16 cellular contexts compared by ENCODE assay signal in the genomic region with DNA sequence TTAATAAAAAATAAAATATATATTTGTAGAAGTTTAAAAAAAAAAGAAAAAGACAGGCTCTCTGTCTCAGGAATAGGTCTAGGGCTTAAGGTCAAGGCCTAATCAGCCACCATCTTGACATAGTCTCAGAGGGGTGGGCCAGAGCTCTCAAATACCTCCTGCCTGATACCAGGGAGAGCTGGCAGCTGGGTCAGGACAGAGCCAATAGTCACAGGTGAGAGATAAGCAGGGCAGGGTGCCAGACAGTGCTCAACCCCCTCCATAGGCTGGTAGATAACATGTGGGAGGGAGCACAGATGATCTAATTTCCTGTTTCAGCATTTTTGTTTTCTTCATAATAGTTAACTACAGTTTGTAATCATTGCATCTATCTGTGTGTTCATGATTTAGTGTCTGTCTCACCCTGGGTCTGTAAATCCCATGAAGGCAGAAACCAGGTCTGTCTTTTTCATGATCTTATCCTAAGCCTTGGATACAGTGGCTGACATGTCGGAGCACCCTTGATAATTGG.
"Had no signal": no experiment of that assay in that cellular context is flagged by ENCODE, and none has a peak within 500 bp of the region (broad histone marks: within the 10 kb centered on the region; RNA-seq: fewer than 3 reads in every experiment).

No MANE protein-coding gene starts in this region.

- H3K27ac ChIP-seq: coronary artery, gastroesophageal sphincter, left lung, psoas muscle, spleen, tibial artery, vagina, VCaP had no signal

- H3K9me3 ChIP-seq: left lung, psoas muscle, vagina had no signal

- H3K36me3 ChIP-seq: gastroesophageal sphincter, left lung, spleen, tibial artery, vagina had no signal

- H3K4me1 ChIP-seq: gastroesophageal sphincter, left lung, psoas muscle, spleen, tibial artery, vagina had no signal

- FAIRE-seq: keratinocyte had no signal

- H3K4me3 ChIP-seq: coronary artery, gastroesophageal sphincter, left lung, psoas muscle, spleen, tibial artery, vagina had no signal

- DNase-seq: activated CD8-positive, alpha-beta memory T cell treated with anti-CD3 and anti-CD28 coated beads, Interleukin-2, amount 50 U/mL, for 48 hours; activated CD8-positive, alpha-beta T cell treated with anti-CD3 and anti-CD28 coated beads, Interleukin-2, amount 10 ng/mL, durations not matched to agents 7 days and 5 days; effector memory CD4-positive, alpha-beta T cell; left lung; psoas muscle; spleen; stimulated activated CD4-positive, alpha-beta T cell treated with anti-CD3 and anti-CD28 coated beads, Interleukin-1b, Interleukin-23, amount 100 ng/mL, for 48 hours; tibial artery had no signal

- ATAC-seq: activated CD8-positive, alpha-beta T cell treated with anti-CD3 and anti-CD28 coated beads, Interleukin-2, amount 10 ng/mL, durations not matched to agents 7 days and 5 days; gastroesophageal sphincter; left lung; natural killer cell treated with Interleukin-12 subunit alpha and Interleukin-12 subunit beta and Interleukin-15 and Interleukin-18, amount 100 ng/mL, for 72 hours; psoas muscle; sciatic nerve; stimulated activated memory B cell treated with anti-CD40 and anti-IgM and Interleukin-4, amounts not matched to agents 10 μg/mL and 1 μg/mL and 100 μg/mL, for 72 hours had no signal

- H3K27me3 ChIP-seq: vagina had no signal
